11 cellular contexts compared by ENCODE assay signal in genomic region chr7:14734839-14735321, GRCh38.
DNase-seq lines count a peak whose midpoint lies in the region; ATAC-seq and TF ChIP-seq lines count a peak whose summit lies in the region.
"Had no signal": no experiment of that assay in that cellular context is flagged by ENCODE, and none has a peak within 500 bp of the region (broad histone marks: within the 10 kb centered on the region; RNA-seq: fewer than 3 reads in every experiment).

No MANE protein-coding gene starts in this region.

- no peak for TF ChIP-seq POLR2A in heart left ventricle (IDR thresholded peaks at IDR 0.05)

- H3K27me3 Mint-ChIP-seq in immature natural killer cell (ENCODE audit: low read depth in 3 of 3): no peaks in the 10 kb centered on the region
- H3K27me3 Mint-ChIP-seq: activated CD8-positive, alpha-beta T cell treated with anti-CD3 and anti-CD28 coated beads for 36 hours; activated naive CD8-positive, alpha-beta T cell treated with anti-CD3 and anti-CD28 coated beads, Interleukin-2, amount 10 ng/mL, durations not matched to agents 7 days and 5 days had no signal

- peaks cover 6% of the 10 kb centered on the region for H3K4me1 Mint-ChIP-seq in stimulated activated effector memory CD8-positive, alpha-beta T cell treated with anti-CD3 and anti-CD28 coated beads, Interleukin-12 subunit alpha, Interleukin-12 subunit beta, amount 100 ng/mL, for 72 hours
- H3K4me1 Mint-ChIP-seq in immature natural killer cell: no peaks in the 10 kb centered on the region
- H3K4me1 Mint-ChIP-seq: activated naive CD8-positive, alpha-beta T cell treated with anti-CD3 and anti-CD28 coated beads, Interleukin-2, amount 10 ng/mL, durations not matched to agents 7 days and 5 days had no signal

- DNase-seq in NCI-H748 (lab: John Stamatoyannopoulos, UW; ENCODE audit: unreplicated experiment): peak; percentile 38
- no peak for DNase-seq in NCI-H748 treated with DMSO at 0.1 percent for 48 hours (lab: John Stamatoyannopoulos, UW)
- DNase-seq in OCI-M1 (lab: John Stamatoyannopoulos, UW): peak; percentile 52
- DNase-seq in heart left ventricle: no peak
- no peak for DNase-seq in stimulated activated effector memory CD8-positive, alpha-beta T cell treated with anti-CD3 and anti-CD28 coated beads, Interleukin-12 subunit alpha, Interleukin-12 subunit beta, amount 100 ng/mL, for 72 hours (ENCODE audit: low spot score in 2 of 2)
- DNase-seq in kidney glomerular epithelial cell (lab: John Stamatoyannopoulos, UW): no peak
- no peak for DNase-seq in immature natural killer cell
- DNase-seq: activated CD8-positive, alpha-beta T cell treated with anti-CD3 and anti-CD28 coated beads for 36 hours; activated naive CD8-positive, alpha-beta T cell treated with anti-CD3 and anti-CD28 coated beads, Interleukin-2, amount 10 ng/mL, durations not matched to agents 7 days and 5 days; ovary had no signal

- no peak overlapping the region for H3K4me3 ChIP-seq in heart left ventricle
- H3K4me3 ChIP-seq: ovary had no signal

- H3K27me3 ChIP-seq in heart left ventricle: no peaks in the 10 kb centered on the region
- H3K27me3 ChIP-seq: ovary had no signal

- no peak overlapping the region for H3K27ac Mint-ChIP-seq in stimulated activated effector memory CD8-positive, alpha-beta T cell treated with anti-CD3 and anti-CD28 coated beads, Interleukin-12 subunit alpha, Interleukin-12 subunit beta, amount 100 ng/mL, for 72 hours
- H3K27ac Mint-ChIP-seq in immature natural killer cell: no peak overlapping the region
- H3K27ac Mint-ChIP-seq: activated CD8-positive, alpha-beta T cell treated with anti-CD3 and anti-CD28 coated beads for 36 hours; activated naive CD8-positive, alpha-beta T cell treated with anti-CD3 and anti-CD28 coated beads, Interleukin-2, amount 10 ng/mL, durations not matched to agents 7 days and 5 days had no signal

- H3K9me3 ChIP-seq in heart left ventricle: peaks cover 0 to 8% (median 0%) of the 10 kb centered on the region in 12 donors
- H3K9me3 ChIP-seq: ovary had no signal

- H3K27ac ChIP-seq in heart left ventricle: no peak overlapping the region
- H3K27ac ChIP-seq: ovary had no signal

- no peaks in the 10 kb centered on the region for H3K36me3 Mint-ChIP-seq in stimulated activated effector memory CD8-positive, alpha-beta T cell treated with anti-CD3 and anti-CD28 coated beads, Interleukin-12 subunit alpha, Interleukin-12 subunit beta, amount 100 ng/mL, for 72 hours
- H3K36me3 Mint-ChIP-seq in immature natural killer cell: peaks cover 0 to 4% (median 4%) of the 10 kb centered on the region in 3 donors
- H3K36me3 Mint-ChIP-seq: activated naive CD8-positive, alpha-beta T cell treated with anti-CD3 and anti-CD28 coated beads, Interleukin-2, amount 10 ng/mL, durations not matched to agents 7 days and 5 days had no signal

- no peaks in the 10 kb centered on the region for H3K4me1 ChIP-seq in heart left ventricle

- peak in 11 of 12 donors; percentile 9 to 44 (median 25) for TF ChIP-seq CTCF in heart left ventricle (IDR thresholded peaks at IDR 0.05)

- 30 to 46% (median 33%) methylated on average over 9 of the region's 9 CpGs for WGBS in heart left ventricle, 4 donors

- ATAC-seq in heart left ventricle: peak in 3 of 4 donors; percentile 13 to 39 (median 38)
- peak; percentile 39 for ATAC-seq in stimulated activated effector memory CD8-positive, alpha-beta T cell treated with anti-CD3 and anti-CD28 coated beads, Interleukin-12 subunit alpha, Interleukin-12 subunit beta, amount 100 ng/mL, for 72 hours
- ATAC-seq in GM19351 (IDR thresholded peaks at IDR 0.05; ENCODE audit: unreplicated experiment): no peak
- ATAC-seq: activated CD8-positive, alpha-beta T cell treated with anti-CD3 and anti-CD28 coated beads for 36 hours had no signal

- H3K36me3 ChIP-seq in heart left ventricle: no peaks in the 10 kb centered on the region
- H3K36me3 ChIP-seq: ovary had no signal

- intact Hi-C loops in heart left ventricle (cut with DNase I): loop anchor here in 1 of 10 donors (5.0 kb wide), 1 partner anchor 282 kb away; no protein-coding TSS in a partner anchor

- H3K9me3 Mint-ChIP-seq in stimulated activated effector memory CD8-positive, alpha-beta T cell treated with anti-CD3 and anti-CD28 coated beads, Interleukin-12 subunit alpha, Interleukin-12 subunit beta, amount 100 ng/mL, for 72 hours: no peaks in the 10 kb centered on the region
- H3K9me3 Mint-ChIP-seq in immature natural killer cell: peaks cover 7 to 51% (median 17%) of the 10 kb centered on the region in 6 donors

- H3K4me3 Mint-ChIP-seq in stimulated activated effector memory CD8-positive, alpha-beta T cell treated with anti-CD3 and anti-CD28 coated beads, Interleukin-12 subunit alpha, Interleukin-12 subunit beta, amount 100 ng/mL, for 72 hours: no peak overlapping the region
- H3K4me3 Mint-ChIP-seq in immature natural killer cell: no peak overlapping the region
- H3K4me3 Mint-ChIP-seq: activated CD8-positive, alpha-beta T cell treated with anti-CD3 and anti-CD28 coated beads for 36 hours; activated naive CD8-positive, alpha-beta T cell treated with anti-CD3 and anti-CD28 coated beads, Interleukin-2, amount 10 ng/mL, durations not matched to agents 7 days and 5 days had no signal

Comparison
In these comparisons a context has a peak if more than half of its experiments do, and no peak if none do; other contexts are left out.
1. DNase-seq: peak in NCI-H748 (single experiment) and OCI-M1 (single experiment); none in NCI-H748 treated with DMSO at 0.1 percent for 48 hours (single experiment), heart left ventricle (0 of 5), stimulated activated effector memory CD8-positive, alpha-beta T cell treated with anti-CD3 and anti-CD28 coated beads, Interleukin-12 subunit alpha, Interleukin-12 subunit beta, amount 100 ng/mL, for 72 hours (0 of 2), kidney glomerular epithelial cell (single experiment) and immature natural killer cell (0 of 3).